ENCODE assay signal across 17 cellular contexts in genomic region chr1:68542586-68542985, GRCh38. TPM values are rescaled to one million over a fixed set of nuclear protein-coding genes. Genes with fewer than 3 reads are reported as not detected.
DNase-seq lines count a peak whose midpoint lies in the region; ATAC-seq and TF ChIP-seq lines count a peak whose summit lies in the region.
"Had no signal": no experiment of that assay in that cellular context is flagged by ENCODE, and none has a peak within 500 bp of the region (broad histone marks: within the 10 kb centered on the region; RNA-seq: fewer than 3 reads in every experiment).

No MANE protein-coding gene starts in this region.

- H3K4me1 ChIP-seq in smooth muscle cell (ENCODE audit: low read depth) = no peaks in the 10 kb centered on the region
- H3K4me1 ChIP-seq: left lung, thyroid gland had no signal

- no peak for TF ChIP-seq POLR2A in GM18505 (IDR thresholded peaks at IDR 0.05; ENCODE audit: borderline replicate concordance, extremely low read depth, insufficient read depth, insufficient read length)

- no peak for ATAC-seq in GM18505 (IDR thresholded peaks at IDR 0.05; ENCODE audit: unreplicated experiment)
- ATAC-seq: K562; left lung; stimulated activated effector memory CD8-positive, alpha-beta T cell treated with anti-CD3 and anti-CD28 coated beads, Interleukin-12 subunit alpha, Interleukin-12 subunit beta, amount 100 ng/mL, for 72 hours had no signal

- H4K20me1 ChIP-seq in smooth muscle cell (ENCODE audit: low read depth) = no peaks in the 10 kb centered on the region

- no peak overlapping the region for H2AFZ ChIP-seq in smooth muscle cell (ENCODE audit: low read depth)

- H3K4me3 ChIP-seq in SK-N-MC = peak overlapping the region; percentile 24; the same call in 1 of the 2 replicates
- H3K4me3 ChIP-seq in fibroblast of villous mesenchyme (ENCODE audit: low read depth, low read length) = no peak overlapping the region
- no peak overlapping the region for H3K4me3 ChIP-seq in smooth muscle cell
- H3K4me3 ChIP-seq: K562, left lung, skin epidermis, thyroid gland had no signal

- H3K79me2 ChIP-seq in smooth muscle cell (ENCODE audit: low read depth) = no peaks in the 10 kb centered on the region

- H3K4me2 ChIP-seq in smooth muscle cell = peak overlapping the region; percentile 9

- H3K27ac ChIP-seq in SK-N-MC (peak overlapping the region; percentile 5; the same call in 1 of the 2 replicates), smooth muscle cell (ENCODE audit: low read depth) (no peak overlapping the region)
- H3K27ac ChIP-seq: left lung, skin epidermis, thyroid gland had no signal

- no peaks in the 10 kb centered on the region for H3K27me3 ChIP-seq in smooth muscle cell (ENCODE audit: low read depth)
- H3K27me3 ChIP-seq: left lung, thyroid gland had no signal

- DNase-seq in HK-2 (ENCODE audit: unreplicated experiment) (peak; percentile 21), SK-N-MC (ENCODE audit: low read depth, low spot score) (no peak), fibroblast of villous mesenchyme (ENCODE audit: low read depth) (peak; percentile 5), smooth muscle cell (lab: John Stamatoyannopoulos, UW; ENCODE audit: unreplicated experiment) (no peak), AML-193 (lab: John Stamatoyannopoulos, UW) (no peak), NCI-H1092 (lab: John Stamatoyannopoulos, UW) (no peak)
- DNase-seq: activated CD8-positive, alpha-beta memory T cell treated with anti-CD3 and anti-CD28 coated beads, Interleukin-2, amount 50 U/mL, for 4 hours; erythroblast; hippocampal formation; left lung; NCI-H146; T-helper 9 cell; thyroid gland had no signal

- no peaks in the 10 kb centered on the region for H3F3A ChIP-seq in smooth muscle cell (ENCODE audit: low read depth)

- no peak for TF ChIP-seq CTCF in fibroblast of villous mesenchyme (IDR thresholded peaks at IDR 0.05; ENCODE audit: insufficient read depth, low read depth, low read length)
- TF ChIP-seq CTCF in smooth muscle cell (IDR thresholded peaks at IDR 0.05; ENCODE audit: borderline replicate concordance, insufficient read depth, poor library complexity, severe bottlenecking) = no peak

- H3K36me3 ChIP-seq in SK-N-MC (ENCODE audit: insufficient read depth, low read length) = no peaks in the 10 kb centered on the region
- H3K36me3 ChIP-seq in smooth muscle cell (ENCODE audit: low read depth) = no peaks in the 10 kb centered on the region
- H3K36me3 ChIP-seq: left lung, thyroid gland had no signal

- H3K9ac ChIP-seq in SK-N-MC (ENCODE audit: insufficient read length) (no peak overlapping the region), smooth muscle cell (ENCODE audit: low read depth) (no peak overlapping the region)

- H3K9me3 ChIP-seq in SK-N-MC (ENCODE audit: low read depth, low read length) (no peaks in the 10 kb centered on the region), smooth muscle cell (replicated peaks; ENCODE audit: low read depth) (no peaks in the 10 kb centered on the region)
- H3K9me3 ChIP-seq: left lung, thyroid gland had no signal

RNA-seq across cellular contexts. Expression of gene DEPDC1, which starts 45.7 kb away (rescaled TPM):
- 12.6 and 30.2 TPM in 2 replicates for total RNA-seq in fibroblast of villous mesenchyme
- total RNA-seq in smooth muscle cell = 4.6 and 11.1 TPM in 2 replicates
- 4.6 and 6.3 TPM in 2 replicates for polyA plus RNA-seq in smooth muscle cell

Comparison
In these comparisons a context has a peak if more than half of its experiments do, and no peak if none do; other contexts are left out.
1. DNase-seq: peak in HK-2 (single experiment) and fibroblast of villous mesenchyme (single experiment); none in SK-N-MC (single experiment), smooth muscle cell (single experiment), AML-193 (0 of 2) and NCI-H1092 (single experiment).